ENCODE assay signal across 36 cellular contexts in the genomic region with DNA sequence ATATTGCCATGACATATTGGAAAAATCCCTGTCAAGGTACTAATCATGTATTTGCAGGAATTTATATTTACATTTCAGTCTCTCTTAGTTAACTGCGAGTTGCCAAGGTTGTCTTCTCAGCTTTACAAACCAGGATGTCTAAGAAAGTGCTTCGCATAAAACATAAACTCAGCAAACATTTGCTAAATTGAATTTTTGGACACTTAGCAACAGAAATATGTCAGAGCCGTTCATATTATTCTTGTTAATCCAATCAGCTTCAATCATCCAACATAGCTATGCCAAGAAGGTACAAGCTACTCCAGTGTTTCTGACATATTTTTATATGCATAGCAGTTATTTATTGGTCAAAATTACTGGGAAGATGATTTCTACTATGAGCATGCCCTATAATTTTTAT.
DNase-seq lines count a peak whose midpoint lies in the region; ATAC-seq, FAIRE-seq and TF ChIP-seq lines count a peak whose summit lies in the region.
"Had no signal": no experiment of that assay in that cellular context is flagged by ENCODE, and none has a peak within 500 bp of the region (broad histone marks: within the 10 kb centered on the region; RNA-seq: fewer than 3 reads in every experiment).

No MANE protein-coding gene starts in this region.

- no peaks in the 10 kb centered on the region for H4K20me1 ChIP-seq in SK-N-SH (ENCODE audit: insufficient read depth)
- H4K20me1 ChIP-seq in keratinocyte (ENCODE audit: control insufficient read depth, extremely low read depth, insufficient read depth, low read length), result no peaks in the 10 kb centered on the region
- H4K20me1 ChIP-seq: BLaER1; BLaER1 treated with 17β-estradiol and CSF1 and Interleukin-3, amounts not matched to agents 10 nM and 100 nM had no signal

- H3K36me3 Mint-ChIP-seq in mesothelial cell of epicardium, result peaks cover 2% of the 10 kb centered on the region
- H3K36me3 Mint-ChIP-seq: CD14-positive monocyte; CD4-positive, alpha-beta memory T cell; CD4-positive, CD25-positive, alpha-beta regulatory T cell; CD8-positive, alpha-beta memory T cell; CD8-positive, alpha-beta T cell had no signal

- H3K9me1 ChIP-seq in keratinocyte (ENCODE audit: control insufficient read depth, extremely low read depth, insufficient read depth, low read length), result no peaks in the 10 kb centered on the region

- H3K4me2 ChIP-seq in SK-N-SH, result no peak overlapping the region
- H3K4me2 ChIP-seq in keratinocyte (ENCODE audit: control insufficient read depth, extremely low read depth, insufficient read depth, low read depth, low read length), result no peak overlapping the region
- H3K4me2 ChIP-seq: A549; BLaER1; BLaER1 treated with 17β-estradiol and CSF1 and Interleukin-3, amounts not matched to agents 10 nM and 100 nM had no signal

- dilution Hi-C loops in keratinocyte (cut with MboI; ENCODE audit: extremely low pct_ligation_motif_present, low sequenced_read_pairs), result no loop called here

- H3K9me3 ChIP-seq in SK-N-SH (no peaks in the 10 kb centered on the region), keratinocyte (ENCODE audit: control insufficient read depth, low read depth, low read length) (no peaks in the 10 kb centered on the region)
- H3K9me3 ChIP-seq: A549; BE2C; BLaER1; BLaER1 treated with 17β-estradiol and CSF1 and Interleukin-3, amounts not matched to agents 10 nM and 100 nM; Caco-2 had no signal

- no peak for TF ChIP-seq RAD21 in SK-N-SH (IDR thresholded peaks at IDR 0.05; ENCODE audit: low read length)

- H3K27me3 Mint-ChIP-seq in mesothelial cell of epicardium (ENCODE audit: low read depth), result no peaks in the 10 kb centered on the region
- H3K27me3 Mint-ChIP-seq: B cell; CD4-positive, alpha-beta memory T cell; CD4-positive, alpha-beta T cell; CD4-positive, CD25-positive, alpha-beta regulatory T cell; CD8-positive, alpha-beta memory T cell had no signal

- H3K27ac Mint-ChIP-seq in mesothelial cell of epicardium, result peak overlapping the region; percentile 53
- H3K27ac Mint-ChIP-seq: B cell; CD14-positive monocyte; CD4-positive, alpha-beta memory T cell; CD4-positive, alpha-beta T cell; CD4-positive, CD25-positive, alpha-beta regulatory T cell; CD8-positive, alpha-beta memory T cell; CD8-positive, alpha-beta T cell had no signal

- ATAC-seq in SK-N-SH treated with all-trans-retinoic acid at 6 μM for 48 hours, result no peak
- ATAC-seq in GM18870 (IDR thresholded peaks at IDR 0.05; ENCODE audit: unreplicated experiment), result no peak
- ATAC-seq: A549; CD8-positive, alpha-beta T cell had no signal

- H3K9me3 Mint-ChIP-seq in mesothelial cell of epicardium, result no peaks in the 10 kb centered on the region
- H3K9me3 Mint-ChIP-seq: CD4-positive, alpha-beta T cell; CD8-positive, alpha-beta T cell had no signal

- no peak overlapping the region for H3K27ac ChIP-seq in SK-N-SH (ENCODE audit: low read depth in 2 of 2, low read length in 1 of 2)
- H3K27ac ChIP-seq in keratinocyte (ENCODE audit: control insufficient read depth, insufficient read depth, low read length), result no peak overlapping the region
- H3K27ac ChIP-seq: 22Rv1; A549; BLaER1; BLaER1 treated with 17β-estradiol and CSF1 and Interleukin-3, amounts not matched to agents 10 nM and 100 nM; C4-2B had no signal

- WGBS in SK-N-SH (ENCODE audit: low lambda C conversion rate), result 60% methylated on average over 3 of the region's 3 CpGs

- H3K4me3 ChIP-seq in SK-N-SH (ENCODE audit: low read depth in 2 of 2, low read length in 1 of 2), result no peak overlapping the region
- no peak overlapping the region for H3K4me3 ChIP-seq in LNCaP clone FGC (ENCODE audit: low read depth, low read length)
- H3K4me3 ChIP-seq in keratinocyte (ENCODE audit: control insufficient read depth in 2 of 3, extremely low read depth in 1 of 3, insufficient read depth in 2 of 3, low read depth in 1 of 3, low read length in 3 of 3), result no peak overlapping the region
- H3K4me3 ChIP-seq: A549; BLaER1; BLaER1 treated with 17β-estradiol and CSF1 and Interleukin-3, amounts not matched to agents 10 nM and 100 nM had no signal

- CTCF ChIA-PET in SK-N-SH (lab: Yijun Ruan, JAX), result no interaction called here

- H2AFZ ChIP-seq in SK-N-SH (ENCODE audit: low read depth) (no peak overlapping the region), keratinocyte (ENCODE audit: control insufficient read depth, low read length) (no peak overlapping the region)

- no peak overlapping the region for H3K4me3 Mint-ChIP-seq in mesothelial cell of epicardium
- H3K4me3 Mint-ChIP-seq: B cell; CD14-positive monocyte; CD4-positive, alpha-beta memory T cell; CD4-positive, alpha-beta T cell; CD4-positive, CD25-positive, alpha-beta regulatory T cell; CD8-positive, alpha-beta memory T cell; CD8-positive, alpha-beta T cell had no signal

- no peaks in the 10 kb centered on the region for H3K4me1 ChIP-seq in SK-N-SH (ENCODE audit: control insufficient read depth in 1 of 2, insufficient read depth in 2 of 2, low read depth in 1 of 2, low read length in 1 of 2)
- no peaks in the 10 kb centered on the region for H3K4me1 ChIP-seq in keratinocyte (ENCODE audit: control insufficient read depth, extremely low read depth, insufficient read depth, low read length)
- H3K4me1 ChIP-seq: A549; BLaER1; BLaER1 treated with 17β-estradiol and CSF1 and Interleukin-3, amounts not matched to agents 10 nM and 100 nM; Caco-2 had no signal

- TF ChIP-seq CTCF in SK-N-SH (IDR thresholded peaks at IDR 0.05) (no peak), LNCaP clone FGC (IDR thresholded peaks at IDR 0.05; ENCODE audit: control insufficient read depth, extremely low read depth, insufficient read depth) (no peak), keratinocyte (optimal IDR thresholded peaks at IDR 0.05 in 1 of 3, IDR thresholded peaks at IDR 0.05 in 1 of 3, conservative IDR thresholded peaks at IDR 0.05 in 1 of 3; ENCODE audit: extremely low read depth in 1 of 3, insufficient read depth in 2 of 3, low read length in 3 of 3) (no peak), mesothelial cell of epicardium (IDR thresholded peaks at IDR 0.05; ENCODE audit: unreplicated experiment) (no peak)

- H3K9me2 ChIP-seq in SK-N-SH, result no peaks in the 10 kb centered on the region

- H3F3A ChIP-seq in SK-N-SH (replicated peaks; ENCODE audit: insufficient read depth), result no peaks in the 10 kb centered on the region

- H3K4me1 Mint-ChIP-seq in mesothelial cell of epicardium, result peaks cover 20% of the 10 kb centered on the region
- H3K4me1 Mint-ChIP-seq: B cell; CD14-positive monocyte; CD4-positive, CD25-positive, alpha-beta regulatory T cell; CD8-positive, alpha-beta memory T cell had no signal

- no peak for TF ChIP-seq EP300 in SK-N-SH (IDR thresholded peaks at IDR 0.05; ENCODE audit: borderline replicate concordance in 1 of 2, low read depth in 1 of 2, low read length in 1 of 2)

- H3K36me3 ChIP-seq in SK-N-SH (replicated peaks in 1 of 2; ENCODE audit: control insufficient read depth in 1 of 2, insufficient read depth in 2 of 2, low read length in 1 of 2), result no peaks in the 10 kb centered on the region
- no peaks in the 10 kb centered on the region for H3K36me3 ChIP-seq in keratinocyte (ENCODE audit: control insufficient read depth in 2 of 2, extremely low read depth in 1 of 2, insufficient read depth in 2 of 2, low read length in 2 of 2)
- H3K36me3 ChIP-seq: BE2C; BLaER1; BLaER1 treated with 17β-estradiol and CSF1 and Interleukin-3, amounts not matched to agents 10 nM and 100 nM had no signal

- no peaks in the 10 kb centered on the region for H3K27me3 ChIP-seq in SK-N-SH (ENCODE audit: insufficient read depth)
- H3K27me3 ChIP-seq in keratinocyte (ENCODE audit: control insufficient read depth, extremely low read depth, insufficient read depth, low read length), result no peaks in the 10 kb centered on the region
- H3K27me3 ChIP-seq: BE2C; BLaER1; BLaER1 treated with 17β-estradiol and CSF1 and Interleukin-3, amounts not matched to agents 10 nM and 100 nM had no signal

- POLR2A ChIA-PET in SK-N-SH (lab: Yijun Ruan, JAX), result no interaction called here

- peak; percentile 20 for FAIRE-seq in keratinocyte (lab: Jason Lieb, UNC)
- FAIRE-seq: A204.1, A549 had no signal

- H3K79me2 ChIP-seq in SK-N-SH (ENCODE audit: insufficient read depth), result no peaks in the 10 kb centered on the region
- H3K79me2 ChIP-seq in keratinocyte (ENCODE audit: control insufficient read depth, insufficient read depth, low read length), result no peaks in the 10 kb centered on the region

- DNase-seq in SK-N-SH (no peak), LNCaP clone FGC (ENCODE audit: low read depth) (peak; percentile 10), keratinocyte (ENCODE audit: low read depth, low spot score) (no peak), mesothelial cell of epicardium (ENCODE audit: low spot score in 2 of 2, unreplicated experiment in 2 of 2) (no peak), HK-2 (ENCODE audit: unreplicated experiment) (no peak), SHP77 (lab: John Stamatoyannopoulos, UW) (no peak)
- DNase-seq: 8988T; ACHN; AML-193; BE2C; C1 segment of cervical spinal cord; Caco-2; Calu3; CD4-positive, alpha-beta memory T cell; CD4-positive, alpha-beta T cell; CD4-positive, CD25-positive, alpha-beta regulatory T cell; CD8-positive, alpha-beta memory T cell; CD8-positive, alpha-beta T cell; COR-L47; DMS 273 treated with DMSO at 0.1 percent for 48 hours; DMS153; DMS53; DMS79; DMS79 treated with DMSO at 0.1 percent for 48 hours; DND-41; EL had no signal

- H3K9ac ChIP-seq in SK-N-SH, result no peak overlapping the region
- no peak overlapping the region for H3K9ac ChIP-seq in keratinocyte (ENCODE audit: control insufficient read depth, extremely low read depth, insufficient read depth, low read length)
- H3K9ac ChIP-seq: BLaER1; BLaER1 treated with 17β-estradiol and CSF1 and Interleukin-3, amounts not matched to agents 10 nM and 100 nM had no signal

TF ChIP-seq in SK-N-SH treated with all-trans-retinoic acid at 6 μM for 48 hours, 23 proteins besides CTCF, POLR2A, EP300 and RAD21 (continues in another document):
- TF ChIP-seq BACH2 (CRISPR knock-in tag; IDR thresholded peaks at IDR 0.05; ENCODE audit: borderline replicate concordance) (no peak), ZFP3 (CRISPR knock-in tag; IDR thresholded peaks at IDR 0.05) (no peak)

TF ChIP-seq in SK-N-SH, 30 proteins besides CTCF, POLR2A, EP300 and RAD21 (continues in another document):
- TF ChIP-seq JUND (IDR thresholded peaks at IDR 0.05) (no peak), TAF1 (IDR thresholded peaks at IDR 0.05; ENCODE audit: borderline replicate concordance, low read depth, low read length) (no peak), MXI1 (IDR thresholded peaks at IDR 0.05; ENCODE audit: low read depth, low read length) (no peak), TCF12 (IDR thresholded peaks at IDR 0.05) (no peak)
